In the genomic region with DNA sequence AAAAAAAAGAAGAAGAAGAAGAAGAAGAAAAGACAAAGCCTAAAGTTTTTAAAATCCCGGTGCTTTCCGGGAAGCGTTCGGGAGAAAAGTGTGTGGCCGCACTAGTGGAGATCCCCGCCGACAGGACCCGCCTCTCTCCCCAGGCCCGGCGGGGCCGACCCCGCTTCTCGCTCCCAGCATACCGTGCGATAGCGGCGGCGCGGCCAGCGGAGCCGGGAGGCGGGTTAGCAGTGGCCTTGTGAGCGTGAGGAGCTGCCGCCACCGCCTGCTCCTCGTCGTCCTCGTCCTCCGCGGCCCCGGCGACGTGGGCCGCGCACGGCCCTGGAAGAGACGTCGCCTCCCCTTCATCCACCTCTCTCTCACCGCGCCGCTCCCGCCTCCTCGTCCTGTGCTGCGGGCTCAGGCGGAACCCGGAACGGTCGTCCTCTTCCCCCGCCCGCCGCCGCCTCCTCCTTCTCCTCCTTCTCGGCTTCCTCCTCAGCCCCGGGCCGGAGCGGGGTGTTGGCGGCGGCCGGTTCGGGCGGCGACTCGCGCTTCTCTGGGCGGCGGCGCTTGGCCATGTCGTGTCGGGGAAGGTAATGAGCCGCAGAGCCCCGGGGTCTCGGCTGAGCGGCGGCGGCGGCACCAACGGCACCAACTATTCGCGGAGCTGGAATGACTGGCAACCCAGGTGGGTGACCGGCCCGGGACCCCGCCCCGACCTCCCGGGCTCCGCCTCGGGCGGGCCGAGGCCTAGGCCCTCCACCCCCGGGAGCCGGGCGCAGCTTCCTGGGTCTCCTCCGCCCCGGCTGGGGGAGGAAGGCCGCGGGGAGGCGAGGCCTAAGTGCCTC, we compare ENCODE assay signal across 8 cellular contexts.
DNase-seq lines count a peak whose midpoint lies in the region; ATAC-seq and TF ChIP-seq lines count a peak whose summit lies in the region.
"Not testable (repeated sequence)": the region's sequence is repeated elsewhere in the genome, so short reads cannot be mapped to it uniquely, and the experiment has no call there.

No MANE protein-coding gene starts in this region.

- peak overlapping the region; percentile 66 for H3K4me3 ChIP-seq in AG10803 (ENCODE audit: low read length)
- H3K4me3 ChIP-seq in kidney epithelial cell (ENCODE audit: low read depth, low read length), result peak overlapping the region; percentile 62

- TF ChIP-seq CTCF in AG10803 (conservative IDR thresholded peaks at IDR 0.05; ENCODE audit: low read length); kidney epithelial cell (IDR thresholded peaks at IDR 0.05; ENCODE audit: insufficient read depth, low read length, poor library complexity, severe bottlenecking): not testable (repeated sequence)
- TF ChIP-seq CTCF in chondrocyte (IDR thresholded peaks at IDR 0.05), result peak; percentile 23

- not testable (repeated sequence) for H3K9me3 Mint-ChIP-seq in chondrocyte (ENCODE audit: low read depth)

- H3K36me3 Mint-ChIP-seq in chondrocyte (ENCODE audit: low read depth), result not testable (repeated sequence)

- ATAC-seq in GM19035 (IDR thresholded peaks at IDR 0.05; ENCODE audit: unreplicated experiment), result peak; percentile 82
- peak; percentile 79 for ATAC-seq in HG03196 (IDR thresholded peaks at IDR 0.05; ENCODE audit: unreplicated experiment)

- DNase-seq in AG10803 (ENCODE audit: low read depth), result peak; percentile 55
- peak; percentile 53 to 70 for DNase-seq in NCI-H524 (lab: John Stamatoyannopoulos, UW)
- peak; percentile 82 for DNase-seq in activated CD4-positive, alpha-beta T cell treated with anti-CD3 and anti-CD28 coated beads for 48 hours
- DNase-seq in chondrocyte (ENCODE audit: low spot score), result peak; percentile 94
- DNase-seq in kidney epithelial cell (ENCODE audit: low read depth), result peak; percentile 21
- DNase-seq in stimulated activated CD4-positive, alpha-beta T cell treated with anti-CD3 and anti-CD28 coated beads, Interleukin-12 subunit alpha, Interleukin-12 subunit beta, amount 100 ng/mL, for 4 hours, result peak; percentile 65

- H3K4me1 Mint-ChIP-seq in chondrocyte (ENCODE audit: low read depth), result not testable (repeated sequence)

- not testable (repeated sequence) for H3K27me3 ChIP-seq in kidney epithelial cell (ENCODE audit: control insufficient read depth, insufficient read depth, low read length)

- H3K36me3 ChIP-seq in kidney epithelial cell (ENCODE audit: control insufficient read depth, insufficient read depth, low read length), result not testable (repeated sequence)

- peak overlapping the region; percentile 96 for H3K4me3 Mint-ChIP-seq in chondrocyte (ENCODE audit: unreplicated experiment)

- H3K27ac Mint-ChIP-seq in chondrocyte (ENCODE audit: unreplicated experiment), result peak overlapping the region; percentile 98

- not testable (repeated sequence) for H3K27me3 Mint-ChIP-seq in chondrocyte (ENCODE audit: low read depth)

Comparison
In these comparisons a context has a peak if more than half of its experiments do, and no peak if none do; other contexts are left out.
1. Peak in every context shown above with its lines: DNase-seq, ATAC-seq and H3K4me3 ChIP-seq.
2. DNase-seq: peak in every context shown above with its lines; median percentile 94 in chondrocyte; 82 in activated CD4-positive, alpha-beta T cell treated with anti-CD3 and anti-CD28 coated beads for 48 hours; 65 in stimulated activated CD4-positive, alpha-beta T cell treated with anti-CD3 and anti-CD28 coated beads, Interleukin-12 subunit alpha, Interleukin-12 subunit beta, amount 100 ng/mL, for 4 hours; 62 in NCI-H524; 55 in AG10803; 21 in kidney epithelial cell.